Comparison of ENCODE assay signal across 13 cellular contexts in genomic region chr9:15529566-15530324, GRCh38. TPM values are rescaled to one million over a fixed set of nuclear protein-coding genes. Genes with fewer than 3 reads are reported as not detected.
A peak's percentile ranks its signal among the peaks of the same experiment; 100 is the strongest.
DNase-seq lines count a peak whose midpoint lies in the region; ATAC-seq, FAIRE-seq and TF ChIP-seq lines count a peak whose summit lies in the region.
"Had no signal": no experiment of that assay in that cellular context is flagged by ENCODE, and none has a peak within 500 bp of the region (broad histone marks: within the 10 kb centered on the region; RNA-seq: fewer than 3 reads in every experiment).

No MANE protein-coding gene starts in this region.

- peak; percentile 94 for DNase-seq in GM12878 (ENCODE audit: low read depth, low spot score)
- no peak for DNase-seq in germinal center (ENCODE audit: low spot score)
- no peak for DNase-seq in mucosa of descending colon
- no peak for DNase-seq in NCI-H1417 treated with DMSO at 0.1 percent for 48 hours (lab: John Stamatoyannopoulos, UW)
- DNase-seq in activated T-cell treated with anti-CD3 and anti-CD28 coated beads for 4 hours = no peak
- DNase-seq: activated CD8-positive, alpha-beta memory T cell treated with anti-CD3 and anti-CD28 coated beads, Interleukin-2, amount 50 U/mL, for 4 hours; NCI-H82; T-helper 1 cell had no signal

- POLR2A ChIA-PET in GM12878 (lab: Charles Lee) = interaction anchor here (0.6 to 5.0 kb wide), 13 partner anchors 14 to 230 kb away, joined by 3 to 70 read pairs (median 4); partner anchors contain the start of genes CCDC171, PSIP1 and TTC39B

- H4K20me1 ChIP-seq in GM12878 (ENCODE audit: control insufficient read depth, insufficient read depth) = no peaks in the 10 kb centered on the region

- in situ Hi-C loops in GM12878 (cut with MboI) = no loop called here

- H3K79me2 ChIP-seq in GM12878 (ENCODE audit: control insufficient read depth, insufficient read depth, low read length) = no peaks in the 10 kb centered on the region

- peak overlapping the region; percentile 5 for H3K9ac ChIP-seq in GM12878 (ENCODE audit: control insufficient read depth, insufficient read depth, low read length)

- H3K27ac ChIP-seq in GM12878 (ENCODE audit: control insufficient read depth, insufficient read depth) = peak overlapping the region; percentile 85
- H3K27ac ChIP-seq: epithelial cell of prostate, thoracic aorta had no signal

- TF ChIP-seq POLR2A in GM12878 (IDR thresholded peaks at IDR 0.05; ENCODE audit: low read depth, low read length) = no peak

- SMC1A ChIA-PET in GM12878 (lab: Charles Lee; ENCODE audit: uncharacterized antibody, unreplicated experiment) = interaction anchor here (0.7 to 7.1 kb wide), 23 partner anchors 11 to 318 kb away, joined by 3 to 163 read pairs (median 5); partner anchors contain the start of genes CCDC171 and PSIP1

- TF ChIP-seq CTCF in GM12878 (IDR thresholded peaks at IDR 0.05 in 2 of 3, conservative IDR thresholded peaks at IDR 0.05 in 1 of 3; ENCODE audit: control insufficient read depth in 2 of 3, extremely low read depth in 1 of 3, insufficient read depth in 1 of 3, low read depth in 3 of 3, low read length in 3 of 3) (no peak), mucosa of descending colon (IDR thresholded peaks at IDR 0.05) (no peak)

- H3K9me3 ChIP-seq in GM12878 (replicated peaks; ENCODE audit: control insufficient read depth, insufficient read depth, low read length) (no peaks in the 10 kb centered on the region; the same call in 1 of the 3 replicates), mucosa of descending colon (no peaks in the 10 kb centered on the region)
- H3K9me3 ChIP-seq: thoracic aorta had no signal

- intact Hi-C loops in GM12878 (cut with micrococcal nuclease; ENCODE audit: unreplicated experiment) (loop anchor here (1.0 to 10.0 kb wide), 4 partner anchors 18 to 317 kb away; no protein-coding TSS in a partner anchor), mucosa of descending colon (cut with DNase I, micrococcal nuclease) (no loop called here)

- H2AFZ ChIP-seq in GM12878 (ENCODE audit: control insufficient read depth, low read depth, low read length) = peak overlapping the region; percentile 53

- ATAC-seq in GM18909 (IDR thresholded peaks at IDR 0.05; ENCODE audit: poor library complexity, unreplicated experiment) (peak; percentile 94), GM21576 (IDR thresholded peaks at IDR 0.05; ENCODE audit: unreplicated experiment) (peak; percentile 82), HG03097 (IDR thresholded peaks at IDR 0.05; ENCODE audit: low FRiP score, unreplicated experiment) (peak; percentile 87), GM12878 (peak; percentile 89), mucosa of descending colon (no peak)

- peak; percentile 95 for FAIRE-seq in GM12878 (lab: Jason Lieb, UNC)

- WGBS in GM12878 (ENCODE audit: insufficient coverage, insufficient replicate concordance, low lambda C conversion rate, missing lambda C conversion rate) = 2% methylated on average over 4 of the region's 4 CpGs

- RAD21 ChIA-PET in GM12878 (lab: Charles Lee; ENCODE audit: unreplicated experiment) = interaction anchor here (0.7 to 3.5 kb wide), 14 partner anchors 11 to 137 kb away, joined by 3 to 106 read pairs (median 5); partner anchors contain the start of genes CCDC171, PSIP1 and SNAPC3

- CTCF ChIA-PET in GM12878 (lab: Yijun Ruan, JAX) = interaction anchor here (0.7 to 6.1 kb wide), 8 partner anchors 13 to 939 kb away, joined by 3 to 133 read pairs (median 4); partner anchors contain the start of genes PSIP1 and SNAPC3

- TF ChIP-seq RAD21 in GM12878 (IDR thresholded peaks at IDR 0.05; ENCODE audit: insufficient read depth, low read depth, low read length) = no peak; the same call in 1 of the 2 replicates

- TF ChIP-seq EP300 in GM12878 (IDR thresholded peaks at IDR 0.05; ENCODE audit: borderline replicate concordance in 1 of 2, control insufficient read depth in 1 of 2, low read depth in 2 of 2, low read length in 2 of 2) = peak; percentile 63 to 64; a peak in 3 of 4 replicates

- H3K36me3 ChIP-seq in GM12878 (ENCODE audit: control insufficient read depth in 2 of 2, insufficient read depth in 2 of 2, low read length in 1 of 2) = no peaks in the 10 kb centered on the region
- H3K36me3 ChIP-seq in mucosa of descending colon (ENCODE audit: low read depth) = no peaks in the 10 kb centered on the region
- H3K36me3 ChIP-seq: thoracic aorta had no signal

- peaks cover 25% of the 10 kb centered on the region for H3K4me1 ChIP-seq in GM12878 (ENCODE audit: control insufficient read depth, insufficient read depth, low read length)
- H3K4me1 ChIP-seq in mucosa of descending colon (ENCODE audit: low read depth) = no peaks in the 10 kb centered on the region

- H3K27me3 ChIP-seq in GM12878 (replicated peaks in 1 of 2; ENCODE audit: control insufficient read depth in 2 of 2, insufficient read depth in 2 of 2, low read length in 1 of 2) = no peaks in the 10 kb centered on the region

- BruUV-seq in GM12878 (replicated peaks; lab: Mats Ljungman, UMichigan) = no TSS peak

- no peak overlapping the region for H3K4me3 ChIP-seq in GM12878
- no peak overlapping the region for H3K4me3 ChIP-seq in mucosa of descending colon
- H3K4me3 ChIP-seq: thoracic aorta had no signal

- H3K4me2 ChIP-seq in GM12878 (ENCODE audit: control insufficient read depth, insufficient read depth) = peak overlapping the region; percentile 66

TF ChIP-seq in GM12878, 131 proteins besides CTCF, POLR2A, EP300 and RAD21 (continues in another document):
- TF ChIP-seq, protein P1, sequence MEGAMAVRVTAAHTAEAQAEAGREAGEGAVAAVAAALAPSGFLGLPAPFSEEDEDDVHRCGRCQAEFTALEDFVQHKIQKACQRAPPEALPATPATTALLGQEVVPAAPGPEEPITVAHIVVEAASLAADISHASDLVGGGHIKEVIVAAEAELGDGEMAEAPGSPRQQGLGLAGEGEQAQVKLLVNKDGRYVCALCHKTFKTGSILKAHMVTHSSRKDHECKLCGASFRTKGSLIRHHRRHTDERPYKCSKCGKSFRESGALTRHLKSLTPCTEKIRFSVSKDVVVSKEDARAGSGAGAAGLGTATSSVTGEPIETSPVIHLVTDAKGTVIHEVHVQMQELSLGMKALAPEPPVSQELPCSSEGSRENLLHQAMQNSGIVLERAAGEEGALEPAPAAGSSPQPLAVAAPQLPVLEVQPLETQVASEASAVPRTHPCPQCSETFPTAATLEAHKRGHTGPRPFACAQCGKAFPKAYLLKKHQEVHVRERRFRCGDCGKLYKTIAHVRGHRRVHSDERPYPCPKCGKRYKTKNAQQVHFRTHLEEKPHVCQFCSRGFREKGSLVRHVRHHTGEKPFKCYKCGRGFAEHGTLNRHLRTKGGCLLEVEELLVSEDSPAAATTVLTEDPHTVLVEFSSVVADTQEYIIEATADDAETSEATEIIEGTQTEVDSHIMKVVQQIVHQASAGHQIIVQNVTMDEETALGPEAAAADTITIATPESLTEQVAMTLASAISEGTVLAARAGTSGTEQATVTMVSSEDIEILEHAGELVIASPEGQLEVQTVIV (IDR thresholded peaks at IDR 0.05; ENCODE audit: borderline replicate concordance, partially characterized antibody) = no peak

RNA-seq across cellular contexts. Expression of gene PSIP1, which starts 19.0 kb away (rescaled TPM):
- total RNA-seq in GM12878 (2013; cell fraction: nucleolus; rRNA removed) = 404 and 409 TPM in 2 replicates
- total RNA-seq in GM12878 (2014; rRNA removed) = 130 and 159 TPM in 2 replicates
- total RNA-seq in GM12878 (2014; rRNA removed; fragmentation: Illumina TruSeq; extraction: Trizol) = 286 and 301 TPM in 2 replicates
- total RNA-seq in GM12878 (2021) = 181 and 186 TPM in 2 replicates
- polyA plus RNA-seq in GM12878 (2011; ENCODE audit: low read depth) = 70.6 TPM
- 179 and 352 TPM in 2 replicates for polyA plus RNA-seq in GM12878 (2011; rRNA removed)
- polyA plus RNA-seq in GM12878 (2011; cell fraction: cytosol; rRNA removed) = 32.0 and 35.2 TPM in 2 replicates
- polyA plus RNA-seq in GM12878 (2011; cell fraction: nucleus; rRNA removed) = 101 and 128 TPM in 2 replicates
- 131 and 157 TPM in 2 replicates for polyA plus RNA-seq in GM12878 (2012)
- 295 and 442 TPM in 2 replicates for polyA plus RNA-seq in GM12878 (2014; fragmentation: Illumina TruSeq; extraction: Trizol)
- polyA plus RNA-seq in GM12878 (2014; fragmentation: Nextera tagmentation; extraction: Ambion mirVana) = 100 to 1,000 TPM in 1 of 2 experiments, 10 to 100 TPM in 1; 75.5 to 115 TPM
- polyA plus RNA-seq in GM12878 (2014; rRNA removed) = 125 and 166 TPM in 2 replicates
- 100 to 1,000 TPM; 100 to 299 TPM for polyA plus RNA-seq in GM12878 (2016; fragmentation: Nextera tagmentation; extraction: Ambion mirVana)
- 45.0 and 60.9 TPM in 2 replicates for polyA minus RNA-seq in GM12878 (2011; rRNA and poly(A)+ RNA removed)
- polyA minus RNA-seq in GM12878 (2011; cell fraction: cytosol; rRNA and poly(A)+ RNA removed) = 58.1 and 72.3 TPM in 2 replicates
- polyA minus RNA-seq in GM12878 (2011; cell fraction: nucleus; rRNA and poly(A)+ RNA removed) = 83.1 and 130 TPM in 2 replicates
- 10 to 100 TPM; 19.9 to 58.4 (median 28.0) TPM for total RNA-seq in mucosa of descending colon

RNA-seq across cellular contexts. Expression of gene CCDC171, which starts 23.1 kb away (rescaled TPM):
- 28.4 and 29.3 TPM in 2 replicates for total RNA-seq in GM12878 (2013; cell fraction: nucleolus; rRNA removed)
- total RNA-seq in GM12878 (2014; rRNA removed) = 2.0 and 3.5 TPM in 2 replicates
- 6.0 and 7.2 TPM in 2 replicates for total RNA-seq in GM12878 (2014; rRNA removed; fragmentation: Illumina TruSeq; extraction: Trizol)
- total RNA-seq in GM12878 (2021) = 2.1 and 4.0 TPM in 2 replicates
- 1.7 TPM for polyA plus RNA-seq in GM12878 (2011; ENCODE audit: low read depth)
- polyA plus RNA-seq in GM12878 (2011; rRNA removed) = 3.0 and 3.9 TPM in 2 replicates
- 0.97 and 1.6 TPM in 2 replicates for polyA plus RNA-seq in GM12878 (2011; cell fraction: cytosol; rRNA removed)
- polyA plus RNA-seq in GM12878 (2011; cell fraction: nucleus; rRNA removed) = 5.0 and 5.1 TPM in 2 replicates
- 1.0 and 1.9 TPM in 2 replicates for polyA plus RNA-seq in GM12878 (2012)
- 2.4 and 2.6 TPM in 2 replicates for polyA plus RNA-seq in GM12878 (2014; fragmentation: Illumina TruSeq; extraction: Trizol)
- polyA plus RNA-seq in GM12878 (2014; fragmentation: Nextera tagmentation; extraction: Ambion mirVana) = 1 to 10 TPM in 1 of 2 experiments, under 1 TPM in 1; 1.00 to 1.1 TPM
- polyA plus RNA-seq in GM12878 (2014; rRNA removed) = 1.4 and 2.6 TPM in 2 replicates
- polyA plus RNA-seq in GM12878 (2016; fragmentation: Nextera tagmentation; extraction: Ambion mirVana) = 1 to 10 TPM; 2.9 to 3.8 TPM
- 7.9 and 10.1 TPM in 2 replicates for polyA minus RNA-seq in GM12878 (2011; rRNA and poly(A)+ RNA removed)
- polyA minus RNA-seq in GM12878 (2011; cell fraction: cytosol; rRNA and poly(A)+ RNA removed) = 1.6 and 1.9 TPM in 2 replicates
- 16.8 and 26.1 TPM in 2 replicates for polyA minus RNA-seq in GM12878 (2011; cell fraction: nucleus; rRNA and poly(A)+ RNA removed)
- 1 to 10 TPM; 3.6 to 4.5 (median 3.6) TPM for total RNA-seq in mucosa of descending colon
